Comparison of ENCODE assay signal across 29 cellular contexts in the genomic region with DNA sequence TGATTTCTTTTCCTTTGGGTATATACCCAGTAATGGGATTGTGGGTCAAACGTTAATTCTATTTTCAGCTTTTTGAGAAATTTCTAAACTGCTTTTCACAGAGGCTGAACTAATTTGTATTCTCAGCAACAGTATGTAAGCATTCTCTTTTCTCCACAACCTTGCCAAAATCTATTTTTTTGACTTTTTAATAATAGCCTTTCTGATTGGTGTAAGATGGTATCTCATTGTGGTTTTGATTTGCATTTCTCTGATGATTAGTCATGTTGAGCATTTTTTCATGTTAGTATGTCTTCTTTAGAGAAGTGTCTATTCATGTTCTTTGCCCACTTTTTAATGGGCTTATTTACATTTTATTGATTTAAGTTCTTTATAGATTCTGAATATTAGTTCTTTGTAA.
DNase-seq lines count a peak whose midpoint lies in the region; ATAC-seq and TF ChIP-seq lines count a peak whose summit lies in the region.
"Had no signal": no experiment of that assay in that cellular context is flagged by ENCODE, and none has a peak within 500 bp of the region (broad histone marks: within the 10 kb centered on the region; RNA-seq: fewer than 3 reads in every experiment).

No MANE protein-coding gene starts in this region.

- in situ Hi-C loops in GM13976 (cut with MboI; ENCODE audit: low sequenced_read_pairs, unreplicated experiment): no loop called here

- no peaks in the 10 kb centered on the region for H3K9me2 ChIP-seq in hepatocyte (replicated peaks; ENCODE audit: insufficient read depth)

- H3K4me3 ChIP-seq in AG10803 (ENCODE audit: low read length): no peak overlapping the region
- H3K4me3 ChIP-seq in fibroblast of mammary gland (ENCODE audit: control insufficient read depth, low read depth, low read length): no peak overlapping the region
- no peak overlapping the region for H3K4me3 ChIP-seq in coronary artery
- no peak overlapping the region for H3K4me3 ChIP-seq in hepatocyte
- H3K4me3 ChIP-seq: BLaER1 treated with 17β-estradiol and CSF1 and Interleukin-3, amounts not matched to agents 10 nM and 100 nM; HAP-1; K562; SJCRH30 had no signal

- no peak overlapping the region for H2AFZ ChIP-seq in hepatocyte

- peak; percentile 56 for ATAC-seq in GM18502 (IDR thresholded peaks at IDR 0.05; ENCODE audit: poor library complexity, unreplicated experiment)
- ATAC-seq in GM18867 (IDR thresholded peaks at IDR 0.05; ENCODE audit: unreplicated experiment): no peak
- ATAC-seq: CD8-positive, alpha-beta T cell; HepG2; K562; PC-3; Right ventricle myocardium inferior; SK-N-SH treated with all-trans-retinoic acid at 6 μM for 48 hours had no signal

- no peaks in the 10 kb centered on the region for H3K79me2 ChIP-seq in hepatocyte

- no peaks in the 10 kb centered on the region for H4K20me1 ChIP-seq in hepatocyte (ENCODE audit: insufficient read depth, poor library complexity, severe bottlenecking)
- H4K20me1 ChIP-seq: BLaER1 treated with 17β-estradiol and CSF1 and Interleukin-3, amounts not matched to agents 10 nM and 100 nM had no signal

- peak; percentile 21 for DNase-seq in AG10803 (ENCODE audit: low read depth)
- DNase-seq in M059J (ENCODE audit: low read depth): peak; percentile 29
- peak; percentile 4 for DNase-seq in fibroblast of mammary gland (ENCODE audit: low read depth)
- DNase-seq in GM13976 (ENCODE audit: low spot score): no peak
- DNase-seq in coronary artery (ENCODE audit: low spot score): no peak
- no peak for DNase-seq in hepatocyte (ENCODE audit: low spot score)
- DNase-seq: 8988T; ACHN; CD8-positive, alpha-beta T cell; DMS 273 treated with DMSO at 0.1 percent for 48 hours; DMS79; GOT3; Kasumi-1; MV-4-11; NCI-H1105; NCI-H1436 treated with DMSO at 0.1 percent for 48 hours; NCI-H187 treated with DMSO at 0.1 percent for 48 hours; NCI-H446; NCI-H524 treated with DMSO at 0.1 percent for 48 hours; PC-3; SJCRH30 had no signal

- 88% methylated on average over 1 of the region's 1 CpG for WGBS in hepatocyte (ENCODE audit: low lambda C conversion rate, missing lambda C conversion rate)

- H3K9me3 ChIP-seq in hepatocyte (ENCODE audit: low read depth): no peaks in the 10 kb centered on the region
- H3K9me3 ChIP-seq: HAP-1, SJCRH30 had no signal

- no peaks in the 10 kb centered on the region for H3K27me3 ChIP-seq in hepatocyte
- H3K27me3 ChIP-seq: BLaER1 treated with 17β-estradiol and CSF1 and Interleukin-3, amounts not matched to agents 10 nM and 100 nM; SJCRH30 had no signal

- H3K36me3 ChIP-seq in hepatocyte (replicated peaks; ENCODE audit: insufficient read depth, low read depth): no peaks in the 10 kb centered on the region
- H3K36me3 ChIP-seq: BLaER1 treated with 17β-estradiol and CSF1 and Interleukin-3, amounts not matched to agents 10 nM and 100 nM; HAP-1; SJCRH30 had no signal

- no peak overlapping the region for H3K4me2 ChIP-seq in hepatocyte
- H3K4me2 ChIP-seq: BLaER1 treated with 17β-estradiol and CSF1 and Interleukin-3, amounts not matched to agents 10 nM and 100 nM had no signal

- H3K27ac ChIP-seq in coronary artery (no peak overlapping the region), hepatocyte (no peak overlapping the region)
- H3K27ac ChIP-seq: BLaER1 treated with 17β-estradiol and CSF1 and Interleukin-3, amounts not matched to agents 10 nM and 100 nM; SJCRH30 had no signal

- TF ChIP-seq CTCF in AG10803 (conservative IDR thresholded peaks at IDR 0.05; ENCODE audit: low read length): no peak
- TF ChIP-seq CTCF in fibroblast of mammary gland (conservative IDR thresholded peaks at IDR 0.05; ENCODE audit: control insufficient read depth, insufficient read depth, low read depth, low read length): no peak
- no peak for TF ChIP-seq CTCF in GM13976 (IDR thresholded peaks at IDR 0.05; ENCODE audit: borderline replicate concordance, control extremely low read depth, extremely low read depth, insufficient read depth, missing control alignments)
- TF ChIP-seq CTCF in coronary artery (IDR thresholded peaks at IDR 0.05): no peak
- TF ChIP-seq CTCF in hepatocyte (IDR thresholded peaks at IDR 0.05; ENCODE audit: poor library complexity): no peak

- H3K4me1 ChIP-seq in hepatocyte (ENCODE audit: insufficient read depth): no peaks in the 10 kb centered on the region
- H3K4me1 ChIP-seq: HAP-1, SJCRH30 had no signal

Comparison
In these comparisons a context has a peak if more than half of its experiments do, and no peak if none do; other contexts are left out.
1. DNase-seq: peak in AG10803 (single experiment), M059J (single experiment) and fibroblast of mammary gland (single experiment); none in GM13976 (single experiment), coronary artery (single experiment) and hepatocyte (single experiment).